In the genomic region with DNA sequence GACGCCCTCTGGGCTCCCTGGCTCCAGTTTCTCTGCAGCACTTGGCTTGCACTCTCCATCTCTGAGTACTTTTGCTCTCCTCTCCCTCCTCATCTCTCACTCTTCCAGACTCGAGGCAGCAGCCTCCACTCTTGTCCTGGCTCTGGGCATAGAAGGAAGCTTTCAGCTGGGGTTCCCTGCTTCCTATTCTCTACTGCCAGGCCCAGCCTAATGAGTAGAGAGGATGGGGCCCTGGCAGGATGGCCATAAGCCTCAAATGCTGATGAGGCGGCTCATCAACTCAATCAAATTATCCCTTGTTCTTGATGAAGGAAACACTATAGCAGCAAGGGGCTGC, we compare ENCODE assay signal across 15 cellular contexts. TPM values are rescaled to one million over a fixed set of nuclear protein-coding genes. Genes with fewer than 3 reads are reported as not detected.
DNase-seq lines count a peak whose midpoint lies in the region; ATAC-seq, FAIRE-seq and TF ChIP-seq lines count a peak whose summit lies in the region.
"Had no signal": no experiment of that assay in that cellular context is flagged by ENCODE, and none has a peak within 500 bp of the region (broad histone marks: within the 10 kb centered on the region; RNA-seq: fewer than 3 reads in every experiment).

No MANE protein-coding gene starts in this region.

- POLR2A ChIA-PET in PC-9 (lab: Charles Lee; ENCODE audit: unreplicated experiment): no interaction called here

- no peak overlapping the region for H3K9ac ChIP-seq in colonic mucosa (ENCODE audit: low read depth in 2 of 2, low read length in 2 of 2)

- H3K4me2 ChIP-seq in PC-9: 0 out of 2 replicates have a peak overlapping the region, but pooled peaks have one; percentile 6

- 40 to 41% methylated on average over 3 of the region's 3 CpGs for WGBS in pancreas, 2 donors
- 66 to 84% (median 78%) methylated on average over 3 of the region's 3 CpGs for WGBS in stomach, 5 donors

- TF ChIP-seq POLR2A in stomach (IDR thresholded peaks at IDR 0.05) (no peak), vagina (IDR thresholded peaks at IDR 0.05) (no peak), GM12892 (IDR thresholded peaks at IDR 0.05; ENCODE audit: low read depth, low read length) (no peak)

- CTCF ChIA-PET in PC-9 (lab: Charles Lee): no interaction called here

- H3K27ac ChIP-seq in PC-9: no peak overlapping the region
- H3K27ac ChIP-seq in colonic mucosa: peak overlapping the region; percentile 46
- peak overlapping the region; percentile 22 to 67 (median 42) for H3K27ac ChIP-seq in pancreas
- peak overlapping the region in 4 of 5 donors; percentile 21 to 69 (median 37) for H3K27ac ChIP-seq in stomach
- H3K27ac ChIP-seq in vagina: no peak overlapping the region
- H3K27ac ChIP-seq: RWPE1 had no signal

- no peak overlapping the region for H2AFZ ChIP-seq in PC-9

- no peaks in the 10 kb centered on the region for H3K36me3 ChIP-seq in PC-9 (ENCODE audit: low read depth)
- H3K36me3 ChIP-seq in colonic mucosa: no peaks in the 10 kb centered on the region
- no peaks in the 10 kb centered on the region for H3K36me3 ChIP-seq in pancreas
- H3K36me3 ChIP-seq in stomach: no peaks in the 10 kb centered on the region
- no peaks in the 10 kb centered on the region for H3K36me3 ChIP-seq in vagina

- FAIRE-seq in pancreas (lab: Jason Lieb, UNC) (no peak), GM12892 (lab: Jason Lieb, UNC) (no peak)
- FAIRE-seq: GM19239 had no signal

- ATAC-seq in pancreas: no peak

- H3F3A ChIP-seq in PC-9 (ENCODE audit: insufficient read depth, low read depth): no peaks in the 10 kb centered on the region

- DNase-seq in PC-9 (no peak), colonic mucosa (no peak), pancreas (no peak), stomach (no peak), activated gamma-delta T cell treated with Interleukin-2 at 50 U/mL for 16 hours (no peak), vagina (ENCODE audit: extremely low spot score in 2 of 2) (no peak), NCI-H1048 (lab: John Stamatoyannopoulos, UW) (no peak), GM12892 (ENCODE audit: insufficient read length) (no peak)
- DNase-seq: CD4-positive, alpha-beta T cell; EL; HCEC 1CT; NCI-H1694 treated with DMSO at 0.1 percent for 48 hours had no signal

- TF ChIP-seq CTCF in PC-9 (conservative IDR thresholded peaks at IDR 0.05): no peak
- TF ChIP-seq CTCF in colonic mucosa (IDR thresholded peaks at IDR 0.05): no peak
- no peak for TF ChIP-seq CTCF in pancreas (IDR thresholded peaks at IDR 0.05)
- TF ChIP-seq CTCF in stomach (IDR thresholded peaks at IDR 0.05): no peak
- no peak for TF ChIP-seq CTCF in vagina (IDR thresholded peaks at IDR 0.05)

- no peaks in the 10 kb centered on the region for H3K9me2 ChIP-seq in PC-9 (ENCODE audit: insufficient read depth)

- H3K9me3 ChIP-seq in PC-9 (ENCODE audit: insufficient read depth, low read depth) (no peaks in the 10 kb centered on the region), colonic mucosa (no peaks in the 10 kb centered on the region), pancreas (no peaks in the 10 kb centered on the region), stomach (no peaks in the 10 kb centered on the region), vagina (no peaks in the 10 kb centered on the region)

- peaks cover 21% of the 10 kb centered on the region for H3K4me1 ChIP-seq in PC-9 (replicated peaks; ENCODE audit: insufficient read depth)
- H3K4me1 ChIP-seq in colonic mucosa: peaks cover 10% of the 10 kb centered on the region
- H3K4me1 ChIP-seq in pancreas: peaks cover 33 to 48% (median 39%) of the 10 kb centered on the region in 3 donors
- peaks cover 0 to 36% (median 21%) of the 10 kb centered on the region in 4 donors for H3K4me1 ChIP-seq in stomach
- H3K4me1 ChIP-seq in vagina: peaks cover 7% of the 10 kb centered on the region

- intact Hi-C loops in PC-9 (cut with micrococcal nuclease; ENCODE audit: unreplicated experiment): loop anchor here (10.0 kb wide), 1 partner anchor 55 kb away; a partner anchor contains a TSS
- intact Hi-C loops in colonic mucosa (cut with DNase I): no loop called here
- intact Hi-C loops in pancreas (cut with DNase I): no loop called here
- intact Hi-C loops in stomach (cut with DNase I; ENCODE audit: low total_unique reads): no loop called here
- intact Hi-C loops in vagina (cut with DNase I): no loop called here

- TF ChIP-seq EP300 in stomach (IDR thresholded peaks at IDR 0.05): no peak

- H4K20me1 ChIP-seq in PC-9 (ENCODE audit: insufficient read depth): no peaks in the 10 kb centered on the region

- no peak overlapping the region for H3K4me3 ChIP-seq in PC-9
- no peak overlapping the region for H3K4me3 ChIP-seq in colonic mucosa
- no peak overlapping the region for H3K4me3 ChIP-seq in pancreas
- H3K4me3 ChIP-seq in stomach: no peak overlapping the region
- no peak overlapping the region for H3K4me3 ChIP-seq in vagina

- H3K79me2 ChIP-seq in PC-9 (ENCODE audit: low read depth): no peaks in the 10 kb centered on the region

- H3K27me3 ChIP-seq in PC-9 (ENCODE audit: insufficient read depth, low read depth) (no peaks in the 10 kb centered on the region), colonic mucosa (no peaks in the 10 kb centered on the region), pancreas (no peaks in the 10 kb centered on the region), stomach (no peaks in the 10 kb centered on the region), vagina (no peaks in the 10 kb centered on the region)

- no TSS peak for BruUV-seq in PC-9 (replicated peaks; lab: Mats Ljungman, UMichigan)

RNA-seq across cellular contexts. Expression of a gene that starts 55.8 kb away (rescaled TPM):
- total RNA-seq in PC-9 (2021) (3.0 and 4.8 TPM in 2 replicates), colonic mucosa (10 to 100 TPM; 40.2 to 46.1 TPM), pancreas (10 to 100 TPM; 11.0 to 19.2 (median 17.6) TPM), stomach (100 to 1,000 TPM in 1 of 5 donors, 1 to 10 TPM in 3, under 1 TPM in 1; 0.89 to 136 (median 3.3) TPM), vagina (4.2 TPM)
- polyA plus RNA-seq in pancreas (10 to 100 TPM; 36.3 to 69.9 TPM), stomach (1 to 10 TPM; 1.2 to 9.5 (median 2.7) TPM)
- polyA plus RNA-seq in GM12892 (2012; ENCODE audit: missing spikeins): 0.36 TPM
- total RNA-seq: NCI-H460 had no signal

Comparison
In these comparisons a context has a peak if more than half of its experiments do, and no peak if none do; other contexts are left out.
1. H3K27ac ChIP-seq: peak in colonic mucosa (single experiment), pancreas (4 of 4) and stomach (4 of 5); none in PC-9 (single experiment) and vagina (single experiment).